18 cellular contexts compared by ENCODE assay signal in the genomic region with DNA sequence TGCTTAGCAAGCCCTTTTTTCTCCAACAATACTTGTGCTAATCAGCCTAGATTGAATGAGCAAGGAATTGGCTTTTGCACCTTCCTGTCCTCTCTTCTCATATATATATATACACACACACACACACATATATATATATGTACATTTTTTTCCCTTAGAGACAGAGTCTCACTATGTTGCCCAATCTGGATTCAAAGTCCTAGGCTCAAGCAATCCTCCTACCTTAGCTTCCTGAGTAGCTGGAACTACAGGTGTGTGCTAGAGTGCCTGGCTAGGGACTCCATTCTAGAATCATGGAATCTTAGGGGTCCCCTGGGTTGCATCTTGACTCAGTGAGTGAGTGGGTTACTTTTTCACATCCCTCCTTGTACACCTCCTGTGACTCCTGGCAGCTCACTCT.
"Had no signal": no experiment of that assay in that cellular context is flagged by ENCODE, and none has a peak within 500 bp of the region (broad histone marks: within the 10 kb centered on the region; RNA-seq: fewer than 3 reads in every experiment).

No MANE protein-coding gene starts in this region.

- DNase-seq: activated CD4-positive, alpha-beta T cell treated with anti-CD3 and anti-CD28 coated beads, Interleukin-2, amount 50 U/mL, for 4 hours; activated CD4-positive, CD25-positive, alpha-beta regulatory T cell treated with anti-CD3 and anti-CD28 coated beads, Interleukin-2, amount 50 U/mL, for 72 hours; activated naive CD4-positive, alpha-beta T cell; brain microvascular endothelial cell; erythroblast; head of caudate nucleus; kidney glomerular epithelial cell; left ventricle myocardium inferior; mucosa of descending colon; naive B cell; pancreas; stimulated activated naive B cell treated with anti-CD40 and anti-IgM and Interleukin-4, amounts not matched to agents 10 μg/mL and 1 μg/mL and 100 μg/mL, for 72 hours; T-helper 2 cell had no signal

- ATAC-seq: mucosa of descending colon; pancreas; stimulated activated naive B cell treated with anti-CD40 and anti-IgM and Interleukin-4, amounts not matched to agents 10 μg/mL and 1 μg/mL and 100 μg/mL, for 72 hours had no signal

- H3K4me3 Mint-ChIP-seq: activated T-helper 1 cell treated with anti-CD3 and anti-CD28 coated beads, Interleukin-12 subunit alpha, Interleukin-12 subunit beta, Interleukin-2, Interleukin-4 antibody, amounts not matched to agents 30 ng/mL and 10 ng/mL and 1 ng/mL, durations not matched to agents 14 hours and 24 hours and 36 hours; central memory CD8-positive, alpha-beta T cell; naive B cell; stimulated activated naive B cell treated with anti-CD40 and anti-IgM and Interleukin-4, amounts not matched to agents 10 μg/mL and 1 μg/mL and 100 μg/mL, for 72 hours had no signal

- H3K27ac Mint-ChIP-seq: activated T-helper 1 cell treated with anti-CD3 and anti-CD28 coated beads, Interleukin-12 subunit alpha, Interleukin-12 subunit beta, Interleukin-2, Interleukin-4 antibody, amounts not matched to agents 30 ng/mL and 10 ng/mL and 1 ng/mL, durations not matched to agents 14 hours and 24 hours and 36 hours; stimulated activated naive B cell treated with anti-CD40 and anti-IgM and Interleukin-4, amounts not matched to agents 10 μg/mL and 1 μg/mL and 100 μg/mL, for 72 hours had no signal

- H3K27me3 ChIP-seq: brain microvascular endothelial cell, pancreas had no signal

- H3K36me3 Mint-ChIP-seq: naive B cell had no signal

- H3K9me3 ChIP-seq: left ventricle myocardium inferior, mucosa of descending colon, pancreas had no signal

- FAIRE-seq: frontal cortex, pancreas had no signal

- H3K9me3 Mint-ChIP-seq: activated T-helper 1 cell treated with anti-CD3 and anti-CD28 coated beads, Interleukin-12 subunit alpha, Interleukin-12 subunit beta, Interleukin-2, Interleukin-4 antibody, amounts not matched to agents 30 ng/mL and 10 ng/mL and 1 ng/mL, durations not matched to agents 14 hours and 24 hours and 36 hours; central memory CD8-positive, alpha-beta T cell; naive B cell; stimulated activated naive B cell treated with anti-CD40 and anti-IgM and Interleukin-4, amounts not matched to agents 10 μg/mL and 1 μg/mL and 100 μg/mL, for 72 hours had no signal

- H3K4me3 ChIP-seq: coronary artery, left ventricle myocardium inferior, mucosa of descending colon, pancreas had no signal

- H3K36me3 ChIP-seq: brain microvascular endothelial cell, left ventricle myocardium inferior, pancreas had no signal

- H3K27me3 Mint-ChIP-seq: central memory CD8-positive, alpha-beta T cell; naive B cell; stimulated activated naive B cell treated with anti-CD40 and anti-IgM and Interleukin-4, amounts not matched to agents 10 μg/mL and 1 μg/mL and 100 μg/mL, for 72 hours had no signal

- H3K27ac ChIP-seq: brain microvascular endothelial cell, coronary artery, left ventricle myocardium inferior, pancreas, VCaP had no signal
